ENCODE assay signal across 9 cellular contexts in the genomic region with DNA sequence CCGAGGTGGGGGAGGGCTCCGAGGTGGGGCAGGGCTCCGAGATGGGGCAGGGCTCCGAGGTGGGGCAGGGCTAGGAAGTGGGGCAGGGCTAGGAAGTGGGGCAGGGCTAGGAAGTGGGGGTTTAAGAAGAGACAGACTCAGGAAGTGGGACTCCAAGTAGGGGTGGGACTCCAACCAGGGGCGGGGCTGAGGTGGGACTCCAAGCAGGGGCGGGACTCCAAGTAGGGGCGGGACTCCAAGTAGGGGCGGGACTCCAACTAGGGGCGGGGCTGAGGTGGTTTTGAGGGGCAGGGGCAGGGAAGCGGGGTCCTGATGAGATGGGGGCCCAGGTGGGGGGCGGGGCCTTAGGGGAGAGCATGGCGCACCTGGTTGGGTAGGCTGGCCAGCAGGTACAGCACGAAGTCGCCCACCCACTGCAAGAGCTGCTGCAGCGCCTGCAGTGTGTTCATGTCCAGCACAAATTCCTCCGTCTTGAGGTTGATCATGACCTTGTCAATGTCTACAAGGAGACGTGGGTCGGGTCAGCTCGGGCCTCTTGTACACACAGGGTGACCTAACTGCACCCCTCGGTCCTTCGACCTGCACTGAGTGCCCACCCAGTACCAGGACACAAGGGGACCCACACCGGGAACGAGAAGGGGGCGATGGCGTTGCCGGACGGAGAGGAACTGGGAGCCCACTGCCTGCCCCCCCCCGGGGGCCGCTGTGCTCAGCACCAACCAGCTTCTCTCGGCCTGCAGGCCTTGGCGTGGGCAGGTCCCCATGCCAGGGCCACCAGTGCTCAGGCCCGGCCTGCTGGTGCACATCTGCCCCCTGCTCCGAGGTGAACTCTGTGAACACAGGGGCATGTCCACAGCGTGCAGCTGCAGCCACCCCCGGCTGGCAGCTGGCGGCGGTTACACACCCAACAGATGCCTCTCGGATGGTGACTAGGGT. TPM values are rescaled to one million over a fixed set of nuclear protein-coding genes. Genes with fewer than 3 reads are reported as not detected.
A peak's percentile ranks its signal among the peaks of the same experiment; 100 is the strongest.
DNase-seq lines count a peak whose midpoint lies in the region; FAIRE-seq and TF ChIP-seq lines count a peak whose summit lies in the region.
"Had no signal": no experiment of that assay in that cellular context is flagged by ENCODE, and none has a peak within 500 bp of the region (broad histone marks: within the 10 kb centered on the region; RNA-seq: fewer than 3 reads in every experiment).

No MANE protein-coding gene starts in this region.

- no peak overlapping the region for H3K4me3 ChIP-seq in astrocyte (ENCODE audit: insufficient read depth, low read depth, low read length)
- no peak overlapping the region for H3K4me3 ChIP-seq in Caco-2 (ENCODE audit: low read depth, low read length)

- peak overlapping the region; percentile 52 for H3K4me3 Mint-ChIP-seq in T-helper 2 cell treated with Interferon-gamma antibody and Interleukin-4, amounts not matched to agents 5 μg/mL and 100 μg/mL, for 36 hours
- H3K4me3 Mint-ChIP-seq in astrocyte (ENCODE audit: unreplicated experiment), result no peak overlapping the region
- H3K4me3 Mint-ChIP-seq in Caco-2 (ENCODE audit: unreplicated experiment), result no peak overlapping the region

- FAIRE-seq in astrocyte (lab: Jason Lieb, UNC), result no peak

- no peaks in the 10 kb centered on the region for H3K27me3 Mint-ChIP-seq in T-helper 2 cell treated with Interferon-gamma antibody and Interleukin-4, amounts not matched to agents 5 μg/mL and 100 μg/mL, for 36 hours (ENCODE audit: low read depth)
- H3K27me3 Mint-ChIP-seq in astrocyte (ENCODE audit: low read depth, unreplicated experiment) (no peaks in the 10 kb centered on the region), Caco-2 (ENCODE audit: insufficient read depth, unreplicated experiment) (no peaks in the 10 kb centered on the region)

- H3K27me3 ChIP-seq in astrocyte (ENCODE audit: insufficient read depth, low read length), result no peaks in the 10 kb centered on the region
- no peaks in the 10 kb centered on the region for H3K27me3 ChIP-seq in Caco-2 (replicated peaks; ENCODE audit: control insufficient read depth, insufficient read depth, low read length)

- no peak overlapping the region for H3K4me2 ChIP-seq in astrocyte (ENCODE audit: low read length)

- peaks cover 5% of the 10 kb centered on the region for H3K4me1 Mint-ChIP-seq in T-helper 2 cell treated with Interferon-gamma antibody and Interleukin-4, amounts not matched to agents 5 μg/mL and 100 μg/mL, for 36 hours (ENCODE audit: low read depth)
- H3K4me1 Mint-ChIP-seq in astrocyte (ENCODE audit: low read depth, unreplicated experiment) (peaks cover 2% of the 10 kb centered on the region), Caco-2 (ENCODE audit: low read depth, unreplicated experiment) (no peaks in the 10 kb centered on the region)

- POLR2A ChIA-PET in Caco-2 (lab: Charles Lee), result no interaction called here

- no peaks in the 10 kb centered on the region for H3K79me2 ChIP-seq in astrocyte (ENCODE audit: insufficient read depth, low read length)

- no peak overlapping the region for H3K9ac ChIP-seq in astrocyte (ENCODE audit: low read length)

- H3K9me3 Mint-ChIP-seq in T-helper 2 cell treated with Interferon-gamma antibody and Interleukin-4, amounts not matched to agents 5 μg/mL and 100 μg/mL, for 36 hours, result no peaks in the 10 kb centered on the region
- no peaks in the 10 kb centered on the region for H3K9me3 Mint-ChIP-seq in astrocyte (ENCODE audit: unreplicated experiment)
- H3K9me3 Mint-ChIP-seq in Caco-2 (ENCODE audit: unreplicated experiment), result no peaks in the 10 kb centered on the region

- no peak for TF ChIP-seq CTCF in astrocyte (IDR thresholded peaks at IDR 0.05; ENCODE audit: insufficient read depth, low read depth, low read length)
- TF ChIP-seq CTCF in Caco-2 (IDR thresholded peaks at IDR 0.05; ENCODE audit: insufficient read depth in 1 of 2, low read depth in 1 of 2, low read length in 1 of 2, severe bottlenecking in 1 of 2, unreplicated experiment in 1 of 2), result no peak

- CTCF ChIA-PET in Caco-2 (lab: Charles Lee), result interaction anchor here (0.6 kb wide), 1 partner anchor 112 kb away, joined by 3 read pairs; no protein-coding TSS in a partner anchor

- intact Hi-C loops in Caco-2 (cut with micrococcal nuclease; ENCODE audit: unreplicated experiment), result no loop called here

- peaks cover 24% of the 10 kb centered on the region for H4K20me1 ChIP-seq in astrocyte (ENCODE audit: insufficient read depth, low read length)

- peaks cover 15% of the 10 kb centered on the region for H3K36me3 Mint-ChIP-seq in T-helper 2 cell treated with Interferon-gamma antibody and Interleukin-4, amounts not matched to agents 5 μg/mL and 100 μg/mL, for 36 hours (ENCODE audit: low read depth)
- H3K36me3 Mint-ChIP-seq in astrocyte (ENCODE audit: low read depth, unreplicated experiment) (peaks cover 11% of the 10 kb centered on the region), Caco-2 (ENCODE audit: insufficient read depth, unreplicated experiment) (peaks cover 67% of the 10 kb centered on the region)

- peaks cover 4% of the 10 kb centered on the region for H3K36me3 ChIP-seq in astrocyte (ENCODE audit: insufficient read depth, low read length)
- H3K36me3 ChIP-seq in Caco-2 (ENCODE audit: control insufficient read depth, insufficient read depth, low read length), result peaks cover 4% of the 10 kb centered on the region

- H3K4me1 ChIP-seq in astrocyte (ENCODE audit: insufficient read depth, low read length), result peaks cover 19% of the 10 kb centered on the region
- H3K4me1 ChIP-seq in Caco-2, result no peaks in the 10 kb centered on the region; the same call in 1 of the 2 replicates

- DNase-seq in NCI-H2227 (lab: John Stamatoyannopoulos, UW; ENCODE audit: unreplicated experiment) (peak; percentile 28), NCI-H2227 treated with DMSO at 0.1 percent for 48 hours (lab: John Stamatoyannopoulos, UW) (no peak), astrocyte (ENCODE audit: low read depth) (peak; percentile 38), Caco-2 (no peak), kidney tubule cell (ENCODE audit: low spot score) (no peak), dedifferentiated amniotic fluid mesenchymal stem cell (ENCODE audit: extremely low spot score) (no peak)
- DNase-seq in T-helper 2 cell treated with Interferon-gamma antibody and Interleukin-4, amounts not matched to agents 5 μg/mL and 100 μg/mL, for 36 hours (ENCODE audit: low spot score), result peak; percentile 52
- peak; percentile 44 for DNase-seq in stimulated activated CD4-positive, alpha-beta T cell treated with anti-CD3 and anti-CD28 coated beads, Interleukin-12 subunit alpha, Interleukin-12 subunit beta, amount 100 ng/mL, for 4 hours

- H3K27ac ChIP-seq in astrocyte (ENCODE audit: low read depth, low read length), result no peak overlapping the region
- H3K27ac ChIP-seq: VCaP had no signal

- H3K9me3 ChIP-seq in astrocyte (ENCODE audit: insufficient read depth, low read depth, low read length), result no peaks in the 10 kb centered on the region
- no peaks in the 10 kb centered on the region for H3K9me3 ChIP-seq in Caco-2

- no TSS peak for BruUV-seq in Caco-2 (replicated peaks; lab: Mats Ljungman, UMichigan)

- H2AFZ ChIP-seq in astrocyte (ENCODE audit: low read depth, low read length), result no peak overlapping the region

- H3K27ac Mint-ChIP-seq in T-helper 2 cell treated with Interferon-gamma antibody and Interleukin-4, amounts not matched to agents 5 μg/mL and 100 μg/mL, for 36 hours, result peak overlapping the region; percentile 86
- H3K27ac Mint-ChIP-seq in astrocyte (ENCODE audit: unreplicated experiment), result no peak overlapping the region
- H3K27ac Mint-ChIP-seq in Caco-2 (ENCODE audit: unreplicated experiment), result no peak overlapping the region

RNA-seq across cellular contexts. Expression of gene CFD, which starts 13.9 kb away (rescaled TPM):
- 0.59 and 0.65 TPM in 2 replicates for total RNA-seq in astrocyte
- 4.4 and 6.1 TPM in 2 replicates for total RNA-seq in Caco-2 (2022)

RNA-seq across cellular contexts. Expression of gene MED16, which starts 19.6 kb away (rescaled TPM):
- total RNA-seq in astrocyte (41.4 and 45.0 TPM in 2 replicates), Caco-2 (2022) (64.3 and 69.1 TPM in 2 replicates)

RNA-seq across cellular contexts. Expression of gene RNU6-9, which starts 19.9 kb away (rescaled TPM):
- total RNA-seq in astrocyte (not detected in 2 replicates), Caco-2 (2022) (not detected in 2 replicates)

RNA-seq across cellular contexts. Expression of gene ELANE, which starts 21.2 kb away (rescaled TPM):
- total RNA-seq in astrocyte (not detected in 2 replicates), Caco-2 (2022) (not detected in 2 replicates)

RNA-seq across cellular contexts. Expression of gene PRTN3, which starts 32.6 kb away (rescaled TPM):
- not detected in 2 replicates for total RNA-seq in astrocyte
- 0.29 TPM in 1 of 2 replicates, not detected in the other for total RNA-seq in Caco-2 (2022)

Comparison
In these comparisons a context has a peak if more than half of its experiments do, and no peak if none do; other contexts are left out.
1. DNase-seq: peak in NCI-H2227 (single experiment), T-helper 2 cell treated with Interferon-gamma antibody and Interleukin-4, amounts not matched to agents 5 μg/mL and 100 μg/mL, for 36 hours (single experiment), astrocyte (single experiment) and stimulated activated CD4-positive, alpha-beta T cell treated with anti-CD3 and anti-CD28 coated beads, Interleukin-12 subunit alpha, Interleukin-12 subunit beta, amount 100 ng/mL, for 4 hours (single experiment); none in NCI-H2227 treated with DMSO at 0.1 percent for 48 hours (single experiment), Caco-2 (0 of 2), kidney tubule cell (single experiment) and dedifferentiated amniotic fluid mesenchymal stem cell (single experiment).